Comparison of ENCODE assay signal across 14 cellular contexts in the genomic region with DNA sequence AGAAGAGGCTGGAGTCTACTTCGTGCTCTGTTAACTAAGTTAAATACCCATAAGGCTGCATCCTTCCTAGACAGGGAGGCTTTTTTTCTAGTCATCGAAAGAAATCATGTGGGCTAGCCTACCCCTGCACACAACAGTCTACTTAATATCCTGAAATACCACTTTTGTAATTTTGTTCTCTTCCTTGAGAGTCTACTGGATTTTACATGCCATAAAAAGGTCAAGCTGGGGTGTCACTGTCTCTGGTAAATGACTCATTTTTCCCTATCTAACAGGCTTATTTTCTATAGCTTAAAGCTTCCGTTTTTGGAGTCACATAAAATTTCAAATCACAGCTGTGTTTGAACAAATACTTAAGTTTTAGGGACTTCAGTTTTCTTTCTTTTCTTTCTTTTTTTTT.
"Had no signal": no experiment of that assay in that cellular context is flagged by ENCODE, and none has a peak within 500 bp of the region (broad histone marks: within the 10 kb centered on the region; RNA-seq: fewer than 3 reads in every experiment).

No MANE protein-coding gene starts in this region.

- ATAC-seq: gastrocnemius medialis; heart right ventricle; left colon; natural killer cell; stimulated activated effector memory CD8-positive, alpha-beta T cell treated with anti-CD3 and anti-CD28 coated beads, Interleukin-12 subunit alpha, Interleukin-12 subunit beta, amount 100 ng/mL, for 72 hours; upper lobe of right lung had no signal

- DNase-seq: activated CD4-positive, alpha-beta memory T cell treated with anti-CD3 and anti-CD28 coated beads, Interleukin-2, amount 10 ng/mL, durations not matched to agents 7 days and 5 days; activated effector memory CD4-positive, alpha-beta T cell treated with anti-CD3 and anti-CD28 coated beads, Interleukin-2, amount 50 U/mL, for 16 hours; activated T-cell treated with anti-CD3 and anti-CD28 coated beads, Interleukin-2, amount 50 U/mL, for 24 hours; anterior cingulate cortex; cerebellar nuclear complex; effector memory CD4-positive, alpha-beta T cell; gastrocnemius medialis; heart right ventricle; left colon; natural killer cell; posterior cingulate gyrus; retina; upper lobe of right lung had no signal
